8 cellular contexts compared by ENCODE assay signal in genomic region chr12:109999983-110000505, GRCh38. TPM values are rescaled to one million over a fixed set of nuclear protein-coding genes. Genes with fewer than 3 reads are reported as not detected.
DNase-seq lines count a peak whose midpoint lies in the region; ATAC-seq and TF ChIP-seq lines count a peak whose summit lies in the region.

No MANE protein-coding gene starts in this region.

- peak; percentile 30 for DNase-seq in NOMO-1 treated with DMSO at 0.1 percent for 48 hours (lab: John Stamatoyannopoulos, UW; ENCODE audit: unreplicated experiment)
- no peak for DNase-seq in NOMO-1 treated with dmso at 0.1 percent for 144 hours (lab: John Stamatoyannopoulos, UW; ENCODE audit: unreplicated experiment)
- DNase-seq in PC-9, result peak in 1 of 2 experiments; percentile 3
- DNase-seq in dedifferentiated amniotic fluid mesenchymal stem cell (ENCODE audit: extremely low spot score), result peak; percentile 38
- peak in 2 of 3 donors; percentile 53 to 57 for DNase-seq in mucosa of descending colon
- DNase-seq in cerebellum (ENCODE audit: low spot score), result no peak
- DNase-seq in GDM1 (lab: John Stamatoyannopoulos, UW), result no peak

- H3K9me3 ChIP-seq in PC-9 (ENCODE audit: insufficient read depth, low read depth) (no peaks in the 10 kb centered on the region), mucosa of descending colon (no peaks in the 10 kb centered on the region)

- H3K36me3 ChIP-seq in PC-9 (ENCODE audit: low read depth) (no peaks in the 10 kb centered on the region), mucosa of descending colon (ENCODE audit: low read depth) (no peaks in the 10 kb centered on the region)

- CTCF ChIA-PET in PC-9 (lab: Charles Lee), result no interaction called here

- H3K79me2 ChIP-seq in PC-9 (ENCODE audit: low read depth), result peaks cover 31% of the 10 kb centered on the region

- H3K27me3 ChIP-seq in PC-9 (ENCODE audit: insufficient read depth, low read depth), result no peaks in the 10 kb centered on the region

- TSS peak; percentile 43 for BruUV-seq in PC-9 (replicated peaks; lab: Mats Ljungman, UMichigan)

- H3K4me1 ChIP-seq in PC-9 (replicated peaks; ENCODE audit: insufficient read depth) (peaks cover 45% of the 10 kb centered on the region), mucosa of descending colon (ENCODE audit: low read depth) (peaks cover 29% of the 10 kb centered on the region)

- no peaks in the 10 kb centered on the region for H3K9me2 ChIP-seq in PC-9 (ENCODE audit: insufficient read depth)

- TF ChIP-seq CTCF in PC-9 (conservative IDR thresholded peaks at IDR 0.05) (no peak), mucosa of descending colon (IDR thresholded peaks at IDR 0.05) (no peak)

- peak overlapping the region; percentile 92 for H2AFZ ChIP-seq in PC-9

- POLR2A ChIA-PET in PC-9 (lab: Charles Lee; ENCODE audit: unreplicated experiment), result no interaction called here

- ATAC-seq in mucosa of descending colon (no peak), GM19455 (IDR thresholded peaks at IDR 0.05; ENCODE audit: unreplicated experiment) (no peak)

- H3K4me3 ChIP-seq in PC-9, result peak overlapping the region; percentile 68
- H3K4me3 ChIP-seq in mucosa of descending colon, result peak overlapping the region; percentile 95

- H4K20me1 ChIP-seq in PC-9 (ENCODE audit: insufficient read depth), result no peaks in the 10 kb centered on the region

- peak overlapping the region; percentile 99 for H3K4me2 ChIP-seq in PC-9

- peaks cover 33% of the 10 kb centered on the region; the same call in 1 of the 2 replicates for H3F3A ChIP-seq in PC-9 (ENCODE audit: insufficient read depth, low read depth)

- no peak overlapping the region for H3K27ac ChIP-seq in PC-9

- intact Hi-C loops in PC-9 (cut with micrococcal nuclease; ENCODE audit: unreplicated experiment) (loop anchor here (1.0 to 5.0 kb wide), 2 partner anchors 39 to 48 kb away; no protein-coding TSS in a partner anchor), mucosa of descending colon (cut with DNase I, micrococcal nuclease) (no loop called here)

RNA-seq across cellular contexts. Expression of gene ANKRD13A, which starts 0.8 kb away (rescaled TPM):
- total RNA-seq in PC-9 (2021), result 61.8 and 66.9 TPM in 2 replicates
- 10 to 100 TPM; 56.0 to 75.2 (median 63.9) TPM for total RNA-seq in mucosa of descending colon
- 45.3 TPM for total RNA-seq in cerebellum

RNA-seq across cellular contexts. Expression of gene GIT2, which starts 3.9 kb away (rescaled TPM):
- total RNA-seq in PC-9 (2021) (27.2 and 36.7 TPM in 2 replicates), mucosa of descending colon (10 to 100 TPM; 33.3 to 46.2 (median 39.6) TPM), cerebellum (63.5 TPM)

RNA-seq across cellular contexts. Expression of gene C12orf76, which starts 48.3 kb away (rescaled TPM):
- 29.2 and 29.4 TPM in 2 replicates for total RNA-seq in PC-9 (2021)
- 10 to 100 TPM in 1 of 3 donors, 1 to 10 TPM in 2; 8.5 to 12.5 (median 8.8) TPM for total RNA-seq in mucosa of descending colon
- total RNA-seq in cerebellum, result 48.5 TPM

Comparison
In these comparisons a context has a peak if more than half of its experiments do, and no peak if none do; other contexts are left out.
1. DNase-seq: peak in NOMO-1 treated with DMSO at 0.1 percent for 48 hours (single experiment), dedifferentiated amniotic fluid mesenchymal stem cell (single experiment) and mucosa of descending colon (2 of 3); none in NOMO-1 treated with dmso at 0.1 percent for 144 hours (single experiment), cerebellum (single experiment) and GDM1 (single experiment).